ENCODE assay signal across 9 cellular contexts in the genomic region with DNA sequence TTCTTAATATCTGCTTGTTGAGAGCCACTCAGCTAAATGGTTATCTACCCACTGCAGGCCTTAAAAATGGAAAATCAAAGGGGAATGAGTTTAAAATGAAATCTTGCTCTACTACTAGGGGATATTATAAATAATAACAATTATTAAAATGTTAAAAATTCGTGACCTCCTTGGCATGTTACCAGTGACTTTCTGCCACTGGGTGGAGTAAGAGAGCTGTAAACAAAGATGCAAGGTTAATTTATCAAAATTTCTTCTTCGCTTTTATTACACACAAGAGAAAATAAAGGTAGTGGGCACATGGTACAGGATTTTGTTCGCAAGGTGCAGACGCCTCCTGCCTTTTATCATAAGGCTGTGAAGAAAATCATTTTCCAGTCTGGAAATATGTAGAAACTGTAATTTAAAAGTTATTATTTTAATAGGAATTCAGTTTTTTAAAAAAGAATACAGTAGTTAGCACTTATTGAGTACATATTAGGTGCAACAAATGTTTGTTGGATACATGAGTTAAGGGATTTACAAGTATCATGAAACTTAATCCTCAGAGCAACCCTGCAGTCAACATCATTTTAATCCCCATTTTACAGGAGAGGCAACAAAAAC.
DNase-seq lines count a peak whose midpoint lies in the region; ATAC-seq, FAIRE-seq and TF ChIP-seq lines count a peak whose summit lies in the region.
"Had no signal": no experiment of that assay in that cellular context is flagged by ENCODE, and none has a peak within 500 bp of the region (broad histone marks: within the 10 kb centered on the region; RNA-seq: fewer than 3 reads in every experiment).

No MANE protein-coding gene starts in this region.

- TF ChIP-seq CTCF in A549 (IDR thresholded peaks at IDR 0.05) (peak; percentile 64), Panc1 (IDR thresholded peaks at IDR 0.05) (peak; percentile 65; the same call in 1 of the 2 replicates), fibroblast of pulmonary artery (IDR thresholded peaks at IDR 0.05; ENCODE audit: low read length, missing control alignments) (peak; percentile 78)

- FAIRE-seq in A549 (lab: Jason Lieb, UNC) (no peak), G401.6 (lab: Jason Lieb, UNC) (peak; percentile 77)
- FAIRE-seq: colon had no signal

- BruUV-seq in Panc1 (replicated peaks; lab: Mats Ljungman, UMichigan) = no TSS peak

- H3K9me3 ChIP-seq in A549 (no peaks in the 10 kb centered on the region), Panc1 (ENCODE audit: control insufficient read depth, insufficient read depth, low read depth, low read length) (no peaks in the 10 kb centered on the region)

- H3K4me1 ChIP-seq in A549 = 0 out of 3 replicates have a peak, but pooled peaks cover 10% of the 10 kb centered on the region
- no peaks in the 10 kb centered on the region for H3K4me1 ChIP-seq in Panc1 (ENCODE audit: control insufficient read depth, insufficient read depth, low read length)

- no peak for ATAC-seq in A549
- ATAC-seq in Panc1 = no peak
- no peak for ATAC-seq in HG02763 (IDR thresholded peaks at IDR 0.05; ENCODE audit: unreplicated experiment)

- peak; percentile 67 to 74 for TF ChIP-seq RAD21 in A549 (conservative IDR thresholded peaks at IDR 0.05 in 1 of 2, IDR thresholded peaks at IDR 0.05 in 1 of 2)

- H3K4me3 ChIP-seq in A549 = no peak overlapping the region
- H3K4me3 ChIP-seq in Panc1 (ENCODE audit: low read depth in 2 of 2, low read length in 2 of 2) = no peak overlapping the region
- H3K4me3 ChIP-seq in fibroblast of pulmonary artery (replicated peaks; ENCODE audit: low read depth, low read length) = no peak overlapping the region

- TF ChIP-seq POLR2A in A549 (IDR thresholded peaks at IDR 0.05; ENCODE audit: low read length) = no peak

- in situ Hi-C loops in Panc1 (cut with HindIII; ENCODE audit: low pct_unique_long_range_greater_than_20kb, low sequenced_read_pairs) = no loop called here

- POLR2A ChIA-PET in A549 (lab: Yijun Ruan, JAX) (no interaction called here), Panc1 (lab: Charles Lee) (no interaction called here)

- TF ChIP-seq EP300 in A549 (IDR thresholded peaks at IDR 0.05) = no peak

- intact Hi-C loops in Panc1 (cut with micrococcal nuclease; ENCODE audit: unreplicated experiment) = loop anchor here (5.0 kb wide), 1 partner anchor 1496 kb away; no protein-coding TSS in a partner anchor

- DNase-seq in A549 (ENCODE audit: low read depth in 1 of 2, low spot score in 1 of 2) (peak; percentile 2 to 15), Panc1 (ENCODE audit: low read depth, low spot score) (no peak), fibroblast of pulmonary artery (ENCODE audit: low read depth) (peak; percentile 64), stromal cell of bone marrow (ENCODE audit: low read depth) (peak; percentile 8), NCI-H2107 (lab: John Stamatoyannopoulos, UW) (no peak)
- no peak for DNase-seq in activated T-cell treated with anti-CD3 and anti-CD28 coated beads, Interleukin-2, amount 50 U/mL, for 1 hour

- H3K4me2 ChIP-seq in A549 = no peak overlapping the region

- H3K36me3 ChIP-seq in Panc1 (ENCODE audit: control insufficient read depth, insufficient read depth, low read length) = no peaks in the 10 kb centered on the region

- no peaks in the 10 kb centered on the region for H3K27me3 ChIP-seq in Panc1 (ENCODE audit: control insufficient read depth, insufficient read depth, low read length)

- CTCF ChIA-PET in A549 (lab: Yijun Ruan, JAX) = interaction anchor here (0.6 to 2.3 kb wide), 14 partner anchors 19 to 1496 kb away, joined by 3 to 6 read pairs (median 4); no protein-coding TSS in a partner anchor
- CTCF ChIA-PET in Panc1 (lab: Charles Lee) = no interaction called here

- 36% methylated on average over 4 of the region's 4 CpGs for WGBS in A549 (ENCODE audit: missing lambda C conversion rate)

- H3K27ac ChIP-seq in A549 = peak overlapping the region in 1 of 2 experiments; percentile 61; a peak in 2 of 6 replicates
- no peak overlapping the region for H3K27ac ChIP-seq in Panc1 (ENCODE audit: low read length)

TF ChIP-seq in A549, 52 proteins besides CTCF, POLR2A, EP300 and RAD21:
- TF ChIP-seq POLR2AphosphoS2 (conservative IDR thresholded peaks at IDR 0.05; ENCODE audit: low read length) = no peak
- TF ChIP-seq, protein P1, sequence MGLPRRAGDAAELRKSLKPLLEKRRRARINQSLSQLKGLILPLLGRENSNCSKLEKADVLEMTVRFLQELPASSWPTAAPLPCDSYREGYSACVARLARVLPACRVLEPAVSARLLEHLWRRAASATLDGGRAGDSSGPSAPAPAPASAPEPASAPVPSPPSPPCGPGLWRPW (IDR thresholded peaks at IDR 0.05) = no peak
- TF ChIP-seq HEYL (CRISPR knock-in tag; IDR thresholded peaks at IDR 0.05) = no peak
- no peak for TF ChIP-seq TFCP2L1 (CRISPR knock-in tag; IDR thresholded peaks at IDR 0.05)
- TF ChIP-seq NFE2L2 (conservative IDR thresholded peaks at IDR 0.05; ENCODE audit: low read length) = no peak
- no peak for TF ChIP-seq NR3C1 (IDR thresholded peaks at IDR 0.05)
- no peak for TF ChIP-seq HOXB13 (CRISPR knock-in tag; IDR thresholded peaks at IDR 0.05; ENCODE audit: low read depth)
- TF ChIP-seq SMC3 (IDR thresholded peaks at IDR 0.05) = peak; percentile 64

Comparison
In these comparisons a context has a peak if more than half of its experiments do, and no peak if none do; other contexts are left out.
1. DNase-seq: peak in A549 (2 of 2), fibroblast of pulmonary artery (single experiment) and stromal cell of bone marrow (single experiment); none in Panc1 (single experiment), activated T-cell treated with anti-CD3 and anti-CD28 coated beads, Interleukin-2, amount 50 U/mL, for 1 hour (single experiment) and NCI-H2107 (single experiment).
2. Peak in every context shown above with its lines, with median percentiles within 50 percentile points of each other: CTCF ChIP-seq.